ENCODE assay signal across 8 cellular contexts in the genomic region with DNA sequence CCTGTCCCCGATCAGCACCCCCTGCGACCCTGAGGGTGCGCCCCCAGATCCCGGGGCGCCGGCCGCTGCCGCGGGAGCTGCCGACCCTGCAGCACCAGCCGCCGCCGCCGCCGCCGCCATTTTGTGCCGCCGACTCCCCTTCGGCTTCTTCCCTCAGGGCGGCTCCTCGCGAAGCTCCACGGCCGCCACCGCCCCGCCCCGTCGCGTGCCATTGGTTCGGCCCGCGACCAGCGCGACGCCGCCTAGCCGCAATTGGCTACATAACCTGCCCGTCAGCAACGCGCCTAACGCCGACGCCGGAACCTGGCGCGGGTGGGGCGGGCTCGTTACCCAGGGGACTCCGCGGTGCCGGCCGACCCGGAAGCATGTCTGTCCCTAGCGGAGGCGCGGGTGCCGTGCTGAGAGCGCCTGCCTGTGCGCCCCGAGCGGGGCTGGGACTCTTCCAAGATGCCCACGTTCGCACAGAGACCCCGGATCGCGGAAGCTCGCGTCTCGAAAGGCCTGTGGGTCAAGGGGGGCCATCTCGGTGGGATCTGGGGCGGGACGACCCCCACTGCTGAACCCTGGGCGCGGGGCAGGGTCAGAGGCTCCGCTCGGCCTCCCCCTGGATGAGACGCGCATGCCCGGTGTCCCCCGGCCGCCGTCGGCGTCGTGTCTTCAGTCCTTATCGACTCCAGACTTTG. TPM values are rescaled to one million over a fixed set of nuclear protein-coding genes. Genes with fewer than 3 reads are reported as not detected.
DNase-seq lines count a peak whose midpoint lies in the region; ATAC-seq, FAIRE-seq and TF ChIP-seq lines count a peak whose summit lies in the region.

A gene (minus strand): TSS at position 149 of the 683 bp plus-strand sequence. CDS start 29 bp downstream, at position 120.

- peak; percentile 99 for FAIRE-seq in GM12891 (lab: Jason Lieb, UNC)

- TF ChIP-seq EP300 in upper lobe of left lung (IDR thresholded peaks at IDR 0.05), result no peak

- peak; percentile 86 for ATAC-seq in HG02840 (IDR thresholded peaks at IDR 0.05; ENCODE audit: low FRiP score, unreplicated experiment)
- peak; percentile 95 to 99 (median 96) for ATAC-seq in heart left ventricle
- peak; percentile 99 for ATAC-seq in upper lobe of left lung (ENCODE audit: low FRiP score in 2 of 2)

- no peaks in the 10 kb centered on the region for H3K9me3 ChIP-seq in heart left ventricle
- H3K9me3 ChIP-seq in upper lobe of left lung, result no peaks in the 10 kb centered on the region

- H3K4me3 ChIP-seq in heart left ventricle (peak within 1 kb of the TSS; percentile 76 to 100 (median 98)), upper lobe of left lung (peak within 1 kb of the TSS; percentile 96 to 100 (median 99))

- peak; percentile 98 for DNase-seq in GM12891 (ENCODE audit: insufficient read length, low spot score)
- DNase-seq in NCI-H1436 (lab: John Stamatoyannopoulos, UW), result peak; percentile 96
- DNase-seq in T follicular helper cell (ENCODE audit: low read depth), result peak; percentile 99
- peak; percentile 99 to 100 (median 99) for DNase-seq in heart left ventricle
- DNase-seq in posterior cingulate gyrus, result peak; percentile 98 to 100 (median 99)
- DNase-seq in upper lobe of left lung, result peak; percentile 98 to 100

- H3K36me3 ChIP-seq in heart left ventricle, result peaks cover 0 to 80% (median 74%) of the 10 kb centered on the region in 9 donors
- H3K36me3 ChIP-seq in upper lobe of left lung, result peaks cover 22 to 70% (median 54%) of the 10 kb centered on the region in 4 donors

- TF ChIP-seq CTCF in heart left ventricle (IDR thresholded peaks at IDR 0.05) (peak; percentile 35 to 79 (median 60)), upper lobe of left lung (IDR thresholded peaks at IDR 0.05) (peak; percentile 77 to 95 (median 91))

- intact Hi-C loops in heart left ventricle (cut with DNase I) (loop anchor here in 1 of 10 donors (1.0 kb wide), 1 partner anchor 24 kb away; a partner anchor contains a TSS), posterior cingulate gyrus (cut with DNase I) (no loop called here)

- H3K4me1 ChIP-seq in heart left ventricle, result peaks cover 5 to 53% (median 37%) of the 10 kb centered on the region in 12 donors
- H3K4me1 ChIP-seq in upper lobe of left lung, result peaks cover 24 to 47% (median 26%) of the 10 kb centered on the region in 4 donors

- H3K27me3 ChIP-seq in heart left ventricle (no peaks in the 10 kb centered on the region), upper lobe of left lung (no peaks in the 10 kb centered on the region)

- peak within 1 kb of the TSS; percentile 75 for H3K27ac ChIP-seq in adipose tissue (ENCODE audit: low read depth, low read length)
- peak within 1 kb of the TSS; percentile 78 to 97 (median 92) for H3K27ac ChIP-seq in heart left ventricle
- H3K27ac ChIP-seq in upper lobe of left lung, result peak within 1 kb of the TSS; percentile 90 to 94 (median 93)

- peak; percentile 88 for TF ChIP-seq POLR2A in GM12891 (IDR thresholded peaks at IDR 0.05; ENCODE audit: low read depth, low read length)
- peak in 1 of 2 donors; percentile 80 for TF ChIP-seq POLR2A in heart left ventricle (IDR thresholded peaks at IDR 0.05)
- TF ChIP-seq POLR2A in upper lobe of left lung (IDR thresholded peaks at IDR 0.05), result peak in 3 of 4 donors; percentile 41 to 81 (median 69)

- WGBS in adipose tissue, 3 donors, result 0 to 1% (median 0%) methylated on average over 70 to 85 of the region's 86 CpGs
- WGBS in heart left ventricle, 4 donors, result 0% methylated on average over 22 to 86 of the region's 86 CpGs
- WGBS in upper lobe of left lung, 2 donors, result 0 to 1% methylated on average over 4 to 43 of the region's 86 CpGs

TF ChIP-seq in GM12891, 5 proteins besides CTCF, POLR2A, EP300 and RAD21:
- TF ChIP-seq POU2F2 (IDR thresholded peaks at IDR 0.05; ENCODE audit: low read depth, low read length), result peak; percentile 66
- peak; percentile 81; the same call in 1 of the 2 replicates for TF ChIP-seq POLR2AphosphoS5 (IDR thresholded peaks at IDR 0.05; ENCODE audit: low read depth, low read length)
- no peak for TF ChIP-seq SPI1 (IDR thresholded peaks at IDR 0.05; ENCODE audit: low read depth, low read length)
- peak; percentile 53; the same call in 1 of the 2 replicates for TF ChIP-seq TAF1 (IDR thresholded peaks at IDR 0.05; ENCODE audit: low read depth, low read length)
- TF ChIP-seq PAX5 (IDR thresholded peaks at IDR 0.05; ENCODE audit: insufficient read depth, low read length, severe bottlenecking), result no peak
TF ChIP-seq in GM12891: peak in this region for 3.

RNA-seq across cellular contexts. Expression of the gene that starts here (rescaled TPM):
- polyA plus RNA-seq in GM12891 (2012; ENCODE audit: low read depth, missing spikeins), result 47.3 TPM
- 100 to 1,000 TPM; 103 to 173 (median 106) TPM for polyA plus RNA-seq in adipose tissue
- total RNA-seq in heart left ventricle, result 10 to 100 TPM; 35.4 to 66.5 (median 50.7) TPM
- polyA plus RNA-seq in heart left ventricle, result 10 to 100 TPM; 42.3 to 87.8 TPM
- total RNA-seq in upper lobe of left lung, result 100 to 1,000 TPM; 131 to 897 (median 216) TPM

Comparison
In these comparisons a context has a peak if more than half of its experiments do, and no peak if none do; other contexts are left out.
1. Peak in every context shown above with its lines: DNase-seq, ATAC-seq, H3K4me3 ChIP-seq and H3K27ac ChIP-seq.